In the genomic region with DNA sequence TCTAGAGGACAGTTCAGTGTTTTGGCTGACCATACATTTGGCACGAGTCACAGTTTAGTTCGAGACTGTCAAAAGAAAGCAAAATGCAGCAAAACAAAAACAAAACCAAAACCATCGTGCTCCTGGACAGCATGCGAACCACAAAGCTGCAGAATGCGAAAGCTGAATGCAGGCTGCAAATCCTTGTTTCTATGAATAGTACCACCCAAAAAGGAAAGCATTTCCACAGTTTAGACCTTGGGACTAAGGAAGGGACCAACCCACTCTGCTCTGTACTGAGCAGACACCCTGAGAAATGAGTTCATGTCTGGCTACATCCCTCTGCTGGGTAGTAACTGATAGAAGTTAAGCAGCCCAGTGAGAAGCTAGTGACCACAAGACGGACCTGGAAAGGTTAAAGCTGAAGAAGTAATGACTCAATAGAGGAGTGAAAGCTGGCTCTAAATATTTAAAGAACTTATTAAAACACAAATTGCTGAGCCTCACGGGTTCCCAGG, we compare ENCODE assay signal across 9 cellular contexts. TPM values are rescaled to one million over a fixed set of nuclear protein-coding genes. Genes with fewer than 3 reads are reported as not detected.
DNase-seq lines count a peak whose midpoint lies in the region; ATAC-seq and TF ChIP-seq lines count a peak whose summit lies in the region.
"Had no signal": no experiment of that assay in that cellular context is flagged by ENCODE, and none has a peak within 500 bp of the region (broad histone marks: within the 10 kb centered on the region; RNA-seq: fewer than 3 reads in every experiment).

No MANE protein-coding gene starts in this region.

- intact Hi-C loops in spleen (cut with DNase I; ENCODE audit: low total_unique reads) (loop anchor here (10.0 kb wide), 1 partner anchor 114 kb away; no protein-coding TSS in a partner anchor), thyroid gland (cut with DNase I) (no loop called here)

- H3K4me1 ChIP-seq in spleen (peaks cover 0 to 58% (median 41%) of the 10 kb centered on the region in 6 donors), thyroid gland (peaks cover 0 to 3% of the 10 kb centered on the region in 2 donors)

- H3K4me3 ChIP-seq in spleen (peak overlapping the region in 5 of 8 donors; percentile 6 to 51 (median 19)), thyroid gland (replicated peaks in 1 of 3) (no peak overlapping the region)

- no peak for TF ChIP-seq CTCF in spleen (IDR thresholded peaks at IDR 0.05 in 8 of 11, conservative IDR thresholded peaks at IDR 0.05 in 3 of 11)
- no peak for TF ChIP-seq CTCF in thyroid gland (IDR thresholded peaks at IDR 0.05)

- TF ChIP-seq POLR2A in spleen (IDR thresholded peaks at IDR 0.05): no peak
- TF ChIP-seq POLR2A in thyroid gland (IDR thresholded peaks at IDR 0.05): no peak

- WGBS in spleen, 5 donors: 28 to 62% (median 49%) methylated on average over 7 of the region's 7 CpGs
- WGBS in thyroid gland, 2 donors: 70 to 72% methylated on average over 7 of the region's 7 CpGs

- H3K36me3 ChIP-seq in spleen: peaks cover 0 to 11% (median 0%) of the 10 kb centered on the region in 6 donors
- no peaks in the 10 kb centered on the region for H3K36me3 ChIP-seq in thyroid gland

- peaks cover 0 to 31% (median 12%) of the 10 kb centered on the region in 7 donors for H3K27me3 ChIP-seq in spleen (replicated peaks in 1 of 7)
- no peaks in the 10 kb centered on the region for H3K27me3 ChIP-seq in thyroid gland

- peak overlapping the region in 4 of 8 donors; percentile 24 to 41 (median 35) for H3K27ac ChIP-seq in spleen
- H3K27ac ChIP-seq in thyroid gland: no peak overlapping the region

- H3K9me3 ChIP-seq in spleen (no peaks in the 10 kb centered on the region), thyroid gland (no peaks in the 10 kb centered on the region)

- peak; percentile 51 for DNase-seq in astrocyte of the hippocampus (ENCODE audit: low read depth, low spot score)
- DNase-seq in spleen: no peak
- DNase-seq in HuH-7 (ENCODE audit: low spot score): no peak
- no peak for DNase-seq in thyroid gland
- DNase-seq in NCI-H1436 treated with DMSO at 0.1 percent for 48 hours (lab: John Stamatoyannopoulos, UW): no peak
- DNase-seq: NCI-H187 treated with DMSO at 0.1 percent for 48 hours had no signal

- peak; percentile 45 for ATAC-seq in GM18870 (IDR thresholded peaks at IDR 0.05; ENCODE audit: unreplicated experiment)
- peak; percentile 57 for ATAC-seq in HG02938 (IDR thresholded peaks at IDR 0.05; ENCODE audit: unreplicated experiment)
- no peak for ATAC-seq in HG03571 (IDR thresholded peaks at IDR 0.05; ENCODE audit: unreplicated experiment)

RNA-seq across cellular contexts. Expression of gene GCNT4, which starts 3.9 kb away (rescaled TPM):
- total RNA-seq in spleen: 1 to 10 TPM; 1.5 to 3.8 (median 2.3) TPM
- polyA plus RNA-seq in spleen: under 1 TPM; 0.37 to 0.83 (median 0.61) TPM
- 1 to 10 TPM in 3 of 4 donors, under 1 TPM in 1; 0.94 to 3.1 (median 1.5) TPM for total RNA-seq in thyroid gland

Comparison
In these comparisons a context has a peak if more than half of its experiments do, and no peak if none do; other contexts are left out.
1. H3K4me3 ChIP-seq: peak in spleen (5 of 8); none in thyroid gland (0 of 3).